ENCODE assay signal across 2 cellular contexts in the genomic region with DNA sequence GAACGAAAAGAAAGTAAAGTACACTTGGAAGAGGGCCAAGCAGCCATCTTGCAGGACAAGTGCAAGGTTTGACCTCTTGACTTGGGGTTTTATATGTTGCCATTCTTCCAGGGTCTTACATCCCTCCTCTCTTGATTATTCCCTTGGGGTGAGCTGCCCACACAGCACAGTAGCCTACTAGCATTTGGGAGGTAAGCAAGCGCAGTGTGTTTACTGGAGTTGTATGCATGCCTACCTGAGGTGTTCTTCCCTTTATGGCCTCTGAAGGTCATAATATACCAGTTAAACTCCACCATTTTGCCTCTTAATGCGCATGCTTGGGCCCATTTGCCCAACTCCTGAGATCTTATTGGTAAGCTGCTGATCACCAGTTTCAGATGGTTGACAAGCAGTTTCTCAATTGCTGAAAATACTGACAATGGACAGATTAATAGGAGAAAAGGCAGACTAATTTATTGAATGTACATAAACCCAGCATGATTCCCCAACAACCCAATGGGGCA.
TF ChIP-seq lines count a peak whose summit lies in the region.

No MANE protein-coding gene starts in this region.

TF ChIP-seq in GM23338, 12 proteins besides CTCF, POLR2A, EP300 and RAD21 (continues in another document):
- TF ChIP-seq JUNB (IDR thresholded peaks at IDR 0.05; ENCODE audit: unreplicated experiment) (no peak), POLR2AphosphoS5 (IDR thresholded peaks at IDR 0.05; ENCODE audit: low read depth) (no peak), CREB1 (CRISPR knock-in tag; IDR thresholded peaks at IDR 0.05; ENCODE audit: low read depth) (no peak), EZH2 (IDR thresholded peaks at IDR 0.05; ENCODE audit: low read depth, unreplicated experiment) (no peak), NANOG (IDR thresholded peaks at IDR 0.05; ENCODE audit: borderline replicate concordance) (no peak), EZH2phosphoT487 (IDR thresholded peaks at IDR 0.05; ENCODE audit: unreplicated experiment) (no peak), ZNF331 (CRISPR knock-in tag; IDR thresholded peaks at IDR 0.05; ENCODE audit: low read depth) (no peak)
- TF ChIP-seq, protein P1, sequence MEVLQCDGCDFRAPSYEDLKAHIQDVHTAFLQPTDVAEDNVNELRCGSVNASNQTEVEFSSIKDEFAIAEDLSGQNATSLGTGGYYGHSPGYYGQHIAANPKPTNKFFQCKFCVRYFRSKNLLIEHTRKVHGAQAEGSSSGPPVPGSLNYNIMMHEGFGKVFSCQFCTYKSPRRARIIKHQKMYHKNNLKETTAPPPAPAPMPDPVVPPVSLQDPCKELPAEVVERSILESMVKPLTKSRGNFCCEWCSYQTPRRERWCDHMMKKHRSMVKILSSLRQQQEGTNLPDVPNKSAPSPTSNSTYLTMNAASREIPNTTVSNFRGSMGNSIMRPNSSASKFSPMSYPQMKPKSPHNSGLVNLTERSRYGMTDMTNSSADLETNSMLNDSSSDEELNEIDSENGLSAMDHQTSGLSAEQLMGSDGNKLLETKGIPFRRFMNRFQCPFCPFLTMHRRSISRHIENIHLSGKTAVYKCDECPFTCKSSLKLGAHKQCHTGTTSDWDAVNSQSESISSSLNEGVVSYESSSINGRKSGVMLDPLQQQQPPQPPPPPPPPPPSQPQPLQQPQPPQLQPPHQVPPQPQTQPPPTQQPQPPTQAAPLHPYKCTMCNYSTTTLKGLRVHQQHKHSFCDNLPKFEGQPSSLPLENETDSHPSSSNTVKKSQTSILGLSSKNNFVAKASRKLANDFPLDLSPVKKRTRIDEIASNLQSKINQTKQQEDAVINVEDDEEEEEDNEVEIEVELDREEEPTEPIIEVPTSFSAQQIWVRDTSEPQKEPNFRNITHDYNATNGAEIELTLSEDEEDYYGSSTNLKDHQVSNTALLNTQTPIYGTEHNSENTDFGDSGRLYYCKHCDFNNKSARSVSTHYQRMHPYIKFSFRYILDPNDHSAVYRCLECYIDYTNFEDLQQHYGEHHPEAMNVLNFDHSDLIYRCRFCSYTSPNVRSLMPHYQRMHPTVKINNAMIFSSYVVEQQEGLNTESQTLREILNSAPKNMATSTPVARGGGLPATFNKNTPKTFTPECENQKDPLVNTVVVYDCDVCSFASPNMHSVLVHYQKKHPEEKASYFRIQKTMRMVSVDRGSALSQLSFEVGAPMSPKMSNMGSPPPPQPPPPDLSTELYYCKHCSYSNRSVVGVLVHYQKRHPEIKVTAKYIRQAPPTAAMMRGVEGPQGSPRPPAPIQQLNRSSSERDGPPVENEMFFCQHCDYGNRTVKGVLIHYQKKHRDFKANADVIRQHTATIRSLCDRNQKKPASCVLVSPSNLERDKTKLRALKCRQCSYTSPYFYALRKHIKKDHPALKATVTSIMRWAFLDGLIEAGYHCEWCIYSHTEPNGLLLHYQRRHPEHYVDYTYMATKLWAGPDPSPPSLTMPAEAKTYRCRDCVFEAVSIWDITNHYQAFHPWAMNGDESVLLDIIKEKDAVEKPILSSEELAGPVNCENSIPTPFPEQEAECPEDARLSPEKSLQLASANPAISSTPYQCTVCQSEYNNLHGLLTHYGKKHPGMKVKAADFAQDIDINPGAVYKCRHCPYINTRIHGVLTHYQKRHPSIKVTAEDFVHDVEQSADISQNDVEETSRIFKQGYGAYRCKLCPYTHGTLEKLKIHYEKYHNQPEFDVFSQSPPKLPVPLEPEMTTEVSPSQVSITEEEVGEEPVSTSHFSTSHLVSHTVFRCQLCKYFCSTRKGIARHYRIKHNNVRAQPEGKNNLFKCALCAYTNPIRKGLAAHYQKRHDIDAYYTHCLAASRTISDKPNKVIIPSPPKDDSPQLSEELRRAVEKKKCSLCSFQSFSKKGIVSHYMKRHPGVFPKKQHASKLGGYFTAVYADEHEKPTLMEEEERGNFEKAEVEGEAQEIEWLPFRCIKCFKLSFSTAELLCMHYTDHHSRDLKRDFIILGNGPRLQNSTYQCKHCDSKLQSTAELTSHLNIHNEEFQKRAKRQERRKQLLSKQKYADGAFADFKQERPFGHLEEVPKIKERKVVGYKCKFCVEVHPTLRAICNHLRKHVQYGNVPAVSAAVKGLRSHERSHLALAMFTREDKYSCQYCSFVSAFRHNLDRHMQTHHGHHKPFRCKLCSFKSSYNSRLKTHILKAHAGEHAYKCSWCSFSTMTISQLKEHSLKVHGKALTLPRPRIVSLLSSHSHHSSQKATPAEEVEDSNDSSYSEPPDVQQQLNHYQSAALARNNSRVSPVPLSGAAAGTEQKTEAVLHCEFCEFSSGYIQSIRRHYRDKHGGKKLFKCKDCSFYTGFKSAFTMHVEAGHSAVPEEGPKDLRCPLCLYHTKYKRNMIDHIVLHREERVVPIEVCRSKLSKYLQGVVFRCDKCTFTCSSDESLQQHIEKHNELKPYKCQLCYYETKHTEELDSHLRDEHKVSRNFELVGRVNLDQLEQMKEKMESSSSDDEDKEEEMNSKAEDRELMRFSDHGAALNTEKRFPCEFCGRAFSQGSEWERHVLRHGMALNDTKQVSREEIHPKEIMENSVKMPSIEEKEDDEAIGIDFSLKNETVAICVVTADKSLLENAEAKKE (CRISPR knock-in tag; IDR thresholded peaks at IDR 0.05): no peak
- TF ChIP-seq, protein P2, sequence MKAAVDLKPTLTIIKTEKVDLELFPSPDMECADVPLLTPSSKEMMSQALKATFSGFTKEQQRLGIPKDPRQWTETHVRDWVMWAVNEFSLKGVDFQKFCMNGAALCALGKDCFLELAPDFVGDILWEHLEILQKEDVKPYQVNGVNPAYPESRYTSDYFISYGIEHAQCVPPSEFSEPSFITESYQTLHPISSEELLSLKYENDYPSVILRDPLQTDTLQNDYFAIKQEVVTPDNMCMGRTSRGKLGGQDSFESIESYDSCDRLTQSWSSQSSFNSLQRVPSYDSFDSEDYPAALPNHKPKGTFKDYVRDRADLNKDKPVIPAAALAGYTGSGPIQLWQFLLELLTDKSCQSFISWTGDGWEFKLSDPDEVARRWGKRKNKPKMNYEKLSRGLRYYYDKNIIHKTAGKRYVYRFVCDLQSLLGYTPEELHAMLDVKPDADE (IDR thresholded peaks at IDR 0.05): no peak

TF ChIP-seq in H1, 55 proteins besides CTCF, POLR2A, EP300 and RAD21:
- TF ChIP-seq CHD2 (IDR thresholded peaks at IDR 0.05; ENCODE audit: low read length) (no peak), RXRA (IDR thresholded peaks at IDR 0.05; ENCODE audit: insufficient read depth, low read depth, low read length) (no peak), EGR1 (IDR thresholded peaks at IDR 0.05; ENCODE audit: borderline replicate concordance, low read depth, low read length) (no peak), CREB1 (IDR thresholded peaks at IDR 0.05) (no peak), RBBP5 (IDR thresholded peaks at IDR 0.05; ENCODE audit: borderline replicate concordance, low read depth, low read length) (no peak), MAFK (IDR thresholded peaks at IDR 0.05; ENCODE audit: low read depth, low read length) (no peak), SP4 (IDR thresholded peaks at IDR 0.05; ENCODE audit: low read length) (no peak), SP1 (IDR thresholded peaks at IDR 0.05; ENCODE audit: low read depth, low read length) (no peak), GTF2F1 (IDR thresholded peaks at IDR 0.05; ENCODE audit: borderline replicate concordance, low read depth, low read length) (no peak)
TF ChIP-seq in H1: peak in this region for 0.
